Comparison of ENCODE assay signal across 1 cellular context in genomic region chr11:1988667-1989317, GRCh38.
TF ChIP-seq lines count a peak whose summit lies in the region.

No MANE protein-coding gene starts in this region.

TF ChIP-seq in HepG2, 621 proteins besides CTCF, POLR2A, EP300 and RAD21 (continued from another document and continues in another):
- TF ChIP-seq UBTF (CRISPR knock-in tag; IDR thresholded peaks at IDR 0.05) (peak; percentile 31; the same call in 1 of the 2 replicates), TEAD2 (CRISPR knock-in tag; IDR thresholded peaks at IDR 0.05) (no peak), ATF5 (CRISPR knock-in tag; IDR thresholded peaks at IDR 0.05; ENCODE audit: low read depth) (no peak), ZBTB38 (CRISPR knock-in tag; IDR thresholded peaks at IDR 0.05) (no peak), ZNF816 (CRISPR knock-in tag; IDR thresholded peaks at IDR 0.05; ENCODE audit: borderline replicate concordance) (no peak), SKI (IDR thresholded peaks at IDR 0.05; ENCODE audit: partially characterized antibody) (no peak), ZNF691 (CRISPR knock-in tag; IDR thresholded peaks at IDR 0.05; ENCODE audit: borderline replicate concordance, low read depth) (no peak), ZMYM2 (CRISPR knock-in tag; IDR thresholded peaks at IDR 0.05) (no peak), ZBTB7A (CRISPR knock-in tag; IDR thresholded peaks at IDR 0.05) (no peak), ZNF274 (CRISPR knock-in tag; IDR thresholded peaks at IDR 0.05) (no peak), ARNTL (CRISPR knock-in tag; IDR thresholded peaks at IDR 0.05) (no peak), ZNF431 (CRISPR knock-in tag; IDR thresholded peaks at IDR 0.05; ENCODE audit: borderline replicate concordance, low read depth) (no peak), SMARCE1 (IDR thresholded peaks at IDR 0.05; ENCODE audit: borderline replicate concordance) (no peak), WIZ (CRISPR knock-in tag; IDR thresholded peaks at IDR 0.05) (no peak), BCL6 (CRISPR knock-in tag; IDR thresholded peaks at IDR 0.05) (peak; percentile 44; the same call in 1 of the 2 replicates), ZNF430 (CRISPR knock-in tag; IDR thresholded peaks at IDR 0.05) (no peak), ZNF652 (CRISPR knock-in tag; IDR thresholded peaks at IDR 0.05; ENCODE audit: borderline replicate concordance, low read depth) (no peak), RELA (CRISPR knock-in tag; IDR thresholded peaks at IDR 0.05) (no peak), ZZZ3 (CRISPR knock-in tag; IDR thresholded peaks at IDR 0.05; ENCODE audit: borderline replicate concordance) (no peak), HINFP (CRISPR knock-in tag; IDR thresholded peaks at IDR 0.05; ENCODE audit: low read depth) (no peak), U2AF2 (IDR thresholded peaks at IDR 0.05; ENCODE audit: low read depth, low read length) (no peak), ZNF510 (CRISPR knock-in tag; IDR thresholded peaks at IDR 0.05; ENCODE audit: low read depth) (no peak), KLF16 (CRISPR knock-in tag; IDR thresholded peaks at IDR 0.05) (no peak), LBX2 (CRISPR knock-in tag; IDR thresholded peaks at IDR 0.05; ENCODE audit: borderline replicate concordance) (no peak), SRSF9 (IDR thresholded peaks at IDR 0.05; ENCODE audit: borderline replicate concordance, insufficient read depth, low read depth, low read length, poor library complexity, severe bottlenecking) (no peak), ZNF776 (CRISPR knock-in tag; IDR thresholded peaks at IDR 0.05) (no peak), ZNF207 (IDR thresholded peaks at IDR 0.05; ENCODE audit: borderline replicate concordance) (no peak), PAX8 (CRISPR knock-in tag; IDR thresholded peaks at IDR 0.05; ENCODE audit: borderline replicate concordance) (no peak), SNAPC4 (CRISPR knock-in tag; IDR thresholded peaks at IDR 0.05) (no peak), PREB (CRISPR knock-in tag; IDR thresholded peaks at IDR 0.05) (no peak), ZBTB37 (CRISPR knock-in tag; IDR thresholded peaks at IDR 0.05) (no peak), HDAC2 (CRISPR knock-in tag; IDR thresholded peaks at IDR 0.05) (0 out of 2 replicates have a peak, but pooled peaks have one; percentile 19), TMF1 (CRISPR knock-in tag; IDR thresholded peaks at IDR 0.05; ENCODE audit: low read depth) (no peak), ZNF605 (CRISPR knock-in tag; IDR thresholded peaks at IDR 0.05) (no peak), ZNF589 (CRISPR knock-in tag; conservative IDR thresholded peaks at IDR 0.05) (no peak), MAF1 (CRISPR knock-in tag; IDR thresholded peaks at IDR 0.05; ENCODE audit: borderline replicate concordance) (no peak), KLF6 (CRISPR knock-in tag; IDR thresholded peaks at IDR 0.05) (0 out of 2 replicates have a peak, but pooled peaks have one; percentile 51), TAF1 (CRISPR knock-in tag; IDR thresholded peaks at IDR 0.05) (peak; percentile 79), GTF3A (CRISPR knock-in tag; conservative IDR thresholded peaks at IDR 0.05) (no peak), THAP8 (CRISPR knock-in tag; IDR thresholded peaks at IDR 0.05; ENCODE audit: borderline replicate concordance) (no peak), TBP (CRISPR knock-in tag; IDR thresholded peaks at IDR 0.05) (no peak), E2F2 (CRISPR knock-in tag; IDR thresholded peaks at IDR 0.05; ENCODE audit: borderline replicate concordance) (no peak), ZNF720 (CRISPR knock-in tag; IDR thresholded peaks at IDR 0.05) (no peak), HOXA5 (CRISPR knock-in tag; IDR thresholded peaks at IDR 0.05) (peak; percentile 46; the same call in 1 of the 2 replicates), SNAI1 (CRISPR knock-in tag; IDR thresholded peaks at IDR 0.05; ENCODE audit: borderline replicate concordance) (no peak), ZNF75D (CRISPR knock-in tag; IDR thresholded peaks at IDR 0.05; ENCODE audit: borderline replicate concordance) (no peak), POLR2AphosphoS5 (IDR thresholded peaks at IDR 0.05; ENCODE audit: low read depth, low read length) (peak; percentile 23; the same call in 1 of the 2 replicates), CENPBD1 (CRISPR knock-in tag; IDR thresholded peaks at IDR 0.05; ENCODE audit: borderline replicate concordance, low read depth) (no peak), PATZ1 (CRISPR knock-in tag; IDR thresholded peaks at IDR 0.05) (peak; percentile 92), ZNF335 (CRISPR knock-in tag; IDR thresholded peaks at IDR 0.05) (no peak), IKZF4 (CRISPR knock-in tag; IDR thresholded peaks at IDR 0.05; ENCODE audit: borderline replicate concordance, low read depth, not compliant biosample characterization) (no peak)
